7 cellular contexts compared by ENCODE assay signal in genomic region chr10:368107-368506, GRCh38.
DNase-seq lines count a peak whose midpoint lies in the region; ATAC-seq and TF ChIP-seq lines count a peak whose summit lies in the region.
"Not testable (repeated sequence)": the region's sequence is repeated elsewhere in the genome, so short reads cannot be mapped to it uniquely, and the experiment has no call there.

No MANE protein-coding gene starts in this region.

- H3K36me3 Mint-ChIP-seq in chondrocyte (ENCODE audit: low read depth), result peaks cover 24% of the 10 kb centered on the region
- H3K36me3 Mint-ChIP-seq in memory B cell, result not testable (repeated sequence)

- not testable (repeated sequence) for H3K18ac ChIP-seq in neuronal stem cell (ENCODE audit: low read length)
- H3K18ac ChIP-seq in trophoblast cell (ENCODE audit: low read length), result peak overlapping the region; percentile 93

- not testable (repeated sequence) for H3K9me3 ChIP-seq in DOHH2 (ENCODE audit: control insufficient read depth, insufficient read depth, low read length); OCI-LY1 (ENCODE audit: low read length); neuronal stem cell (replicated peaks in 1 of 2; ENCODE audit: control insufficient read depth in 2 of 2, insufficient read depth in 1 of 2, low read depth in 1 of 2, low read length in 2 of 2); trophoblast cell (ENCODE audit: insufficient read depth, low read depth, low read length); aorta (ENCODE audit: control insufficient read depth, low read length)

- H3F3A ChIP-seq in DOHH2 (ENCODE audit: control insufficient read depth, insufficient read depth), result peaks cover 13% of the 10 kb centered on the region
- H3F3A ChIP-seq in OCI-LY1 (ENCODE audit: insufficient read depth, low read length), result not testable (repeated sequence)

- WGBS in neuronal stem cell (ENCODE audit: extremely low coverage in 2 of 2, insufficient read length in 2 of 2, insufficient replicate concordance in 1 of 2), 2 donors, result no CpG with 5 or more reads among the region's 16 CpGs
- WGBS in trophoblast cell (ENCODE audit: extremely low coverage, insufficient coverage, insufficient read length), result no CpG with 5 or more reads among the region's 16 CpGs
- WGBS in aorta, 2 donors, result 67 to 70% methylated on average over 9 to 10 of the region's 16 CpGs

- not testable (repeated sequence) for TF ChIP-seq CTCF in DOHH2 (IDR thresholded peaks at IDR 0.05; ENCODE audit: low read depth, low read length, poor library complexity, severe bottlenecking); OCI-LY1 (IDR thresholded peaks at IDR 0.05; ENCODE audit: low read length); chondrocyte (IDR thresholded peaks at IDR 0.05)

- peak overlapping the region; percentile 16; the same call in 1 of the 2 replicates for H3K4me3 ChIP-seq in DOHH2 (ENCODE audit: low read length)
- H3K4me3 ChIP-seq in OCI-LY1 (ENCODE audit: low read depth, low read length, poor library complexity, severe bottlenecking); neuronal stem cell (ENCODE audit: low read length in 2 of 2); trophoblast cell (ENCODE audit: low read depth, low read length); aorta (ENCODE audit: low read length in 2 of 2): not testable (repeated sequence)

- not testable (repeated sequence) for H3K23ac ChIP-seq in neuronal stem cell (ENCODE audit: low read depth, low read length, poor library complexity); trophoblast cell (ENCODE audit: low read length)

- H3K36me3 ChIP-seq in DOHH2 (ENCODE audit: control insufficient read depth, low read length) (peaks cover 49% of the 10 kb centered on the region), OCI-LY1 (ENCODE audit: insufficient read depth, low read length) (peaks cover 85% of the 10 kb centered on the region), neuronal stem cell (replicated peaks in 1 of 2; ENCODE audit: control insufficient read depth in 2 of 2, insufficient read depth in 2 of 2, low read length in 2 of 2) (peaks cover 30 to 74% of the 10 kb centered on the region in 2 donors), trophoblast cell (ENCODE audit: control insufficient read depth in 1 of 2, insufficient read depth in 2 of 2, low read length in 2 of 2) (peaks cover 22% of the 10 kb centered on the region in 2 experiments)
- H3K36me3 ChIP-seq in aorta (ENCODE audit: control insufficient read depth in 1 of 2, insufficient read depth in 2 of 2, low read length in 1 of 2), result not testable (repeated sequence)

- H3K27ac ChIP-seq in DOHH2 (ENCODE audit: low read depth, low read length) (peak overlapping the region; percentile 76), OCI-LY1 (ENCODE audit: low read depth, low read length, poor library complexity, severe bottlenecking) (peak overlapping the region; percentile 98), trophoblast cell (ENCODE audit: low read depth, low read length) (peak overlapping the region; percentile 95), aorta (ENCODE audit: low read depth in 1 of 2, low read length in 2 of 2) (peak overlapping the region; percentile 7 to 81)
- H3K27ac ChIP-seq in neuronal stem cell (replicated peaks; ENCODE audit: low read length), result not testable (repeated sequence)

- H3K4me2 ChIP-seq in DOHH2 (ENCODE audit: low read length), result peak overlapping the region; percentile 43
- peak overlapping the region; percentile 12; the same call in 1 of the 2 replicates for H3K4me2 ChIP-seq in OCI-LY1 (ENCODE audit: low read length)
- H3K4me2 ChIP-seq in neuronal stem cell (ENCODE audit: insufficient read depth, low read length, poor library complexity, severe bottlenecking); trophoblast cell (ENCODE audit: low read length): not testable (repeated sequence)

- H2BK120ac ChIP-seq in neuronal stem cell (ENCODE audit: low read depth, low read length), result not testable (repeated sequence)
- H2BK120ac ChIP-seq in trophoblast cell (ENCODE audit: insufficient read depth, low read length, poor library complexity), result peak overlapping the region; percentile 87

- H4K91ac ChIP-seq in neuronal stem cell (ENCODE audit: low read depth, low read length, poor library complexity), result not testable (repeated sequence)
- peak overlapping the region; percentile 96 for H4K91ac ChIP-seq in trophoblast cell (ENCODE audit: low read depth, low read length)

- H3K4me1 ChIP-seq in DOHH2 (ENCODE audit: control insufficient read depth, low read length) (peaks cover 54% of the 10 kb centered on the region), OCI-LY1 (ENCODE audit: insufficient read depth, low read length, severe bottlenecking) (peaks cover 95% of the 10 kb centered on the region), trophoblast cell (ENCODE audit: control insufficient read depth in 1 of 2, insufficient read depth in 2 of 2, low read length in 2 of 2) (peaks cover 35 to 42% of the 10 kb centered on the region in 2 experiments)
- not testable (repeated sequence) for H3K4me1 ChIP-seq in neuronal stem cell (ENCODE audit: control insufficient read depth in 2 of 2, insufficient read depth in 1 of 2, low read depth in 1 of 2, low read length in 2 of 2); aorta (ENCODE audit: control insufficient read depth in 1 of 2, insufficient read depth in 2 of 2, low read length in 2 of 2)

- H3K9ac ChIP-seq in OCI-LY1 (ENCODE audit: low read length), result peak overlapping the region; percentile 46; the same call in 1 of the 2 replicates
- not testable (repeated sequence) for H3K9ac ChIP-seq in neuronal stem cell (ENCODE audit: low read depth, low read length, poor library complexity); trophoblast cell (ENCODE audit: low read length)

- ATAC-seq in memory B cell (ENCODE audit: low read depth), result peak; percentile 41
- not testable (repeated sequence) for ATAC-seq in aorta (ENCODE audit: low FRiP score)

- H4K20me1 ChIP-seq in DOHH2 (ENCODE audit: control insufficient read depth, insufficient read depth, low read depth, low read length); OCI-LY1 (ENCODE audit: insufficient read depth, low read length): not testable (repeated sequence)

- H2BK12ac ChIP-seq in neuronal stem cell (ENCODE audit: low read length), result not testable (repeated sequence)
- peak overlapping the region; percentile 59 for H2BK12ac ChIP-seq in trophoblast cell (ENCODE audit: low read length)

- peak overlapping the region; percentile 41 for H2BK15ac ChIP-seq in neuronal stem cell (ENCODE audit: low read length)

- H4K12ac ChIP-seq in trophoblast cell (ENCODE audit: low read depth, low read length), result peak overlapping the region; percentile 62

- peak overlapping the region; percentile 66 for H3K27ac Mint-ChIP-seq in chondrocyte (ENCODE audit: unreplicated experiment)
- not testable (repeated sequence) for H3K27ac Mint-ChIP-seq in memory B cell

- not testable (repeated sequence) for H3K9me2 ChIP-seq in DOHH2 (replicated peaks; ENCODE audit: control insufficient read depth, low read length); OCI-LY1 (ENCODE audit: low read depth, low read length)

- H3K79me2 ChIP-seq in DOHH2 (ENCODE audit: control insufficient read depth, low read length); OCI-LY1 (ENCODE audit: insufficient read depth, low read length): not testable (repeated sequence)
- peaks cover 25% of the 10 kb centered on the region for H3K79me2 ChIP-seq in trophoblast cell (ENCODE audit: control insufficient read depth, insufficient read depth, low read length, poor library complexity)

- H3K27me3 Mint-ChIP-seq in chondrocyte (ENCODE audit: low read depth); memory B cell: not testable (repeated sequence)

- H3K4ac ChIP-seq in neuronal stem cell (ENCODE audit: low read length), result not testable (repeated sequence)
- H3K4ac ChIP-seq in trophoblast cell (ENCODE audit: low read depth, low read length), result peak overlapping the region; percentile 31

- H2BK5ac ChIP-seq in neuronal stem cell (ENCODE audit: low read length), result not testable (repeated sequence)
- peak overlapping the region; percentile 67 for H2BK5ac ChIP-seq in trophoblast cell (ENCODE audit: low read depth, low read length, poor library complexity)

- H3K14ac ChIP-seq in neuronal stem cell (ENCODE audit: low read length) (peak overlapping the region; percentile 65), trophoblast cell (ENCODE audit: low read length) (peak overlapping the region; percentile 85)

- H3K79me1 ChIP-seq in neuronal stem cell (ENCODE audit: low read depth, low read length), result not testable (repeated sequence)
- peaks cover 42% of the 10 kb centered on the region for H3K79me1 ChIP-seq in trophoblast cell (ENCODE audit: low read length)

- DNase-seq in chondrocyte (ENCODE audit: low spot score); memory B cell (ENCODE audit: low spot score in 2 of 2); neuronal stem cell (ENCODE audit: low spot score); trophoblast cell: not testable (repeated sequence)
- peak in 1 of 2 donors; percentile 22 for DNase-seq in aorta

- H3K27me3 ChIP-seq in DOHH2 (ENCODE audit: control insufficient read depth, low read length); OCI-LY1 (ENCODE audit: insufficient read depth, low read length); neuronal stem cell (ENCODE audit: control insufficient read depth in 3 of 3, insufficient read depth in 3 of 3, low read depth in 1 of 3, low read length in 3 of 3); trophoblast cell (ENCODE audit: insufficient read depth, low read length); aorta (ENCODE audit: control insufficient read depth in 1 of 2, insufficient read depth in 2 of 2, low read length in 1 of 2): not testable (repeated sequence)

- not testable (repeated sequence) for H4K8ac ChIP-seq in neuronal stem cell (ENCODE audit: low read depth, low read length)
- peak overlapping the region; percentile 77 for H4K8ac ChIP-seq in trophoblast cell (ENCODE audit: low read depth, low read length)

- H2AK5ac ChIP-seq in neuronal stem cell (ENCODE audit: low read depth, low read length) (peak overlapping the region; percentile 77), trophoblast cell (ENCODE audit: low read length) (peak overlapping the region; percentile 25)

- H3K4me3 Mint-ChIP-seq in chondrocyte (ENCODE audit: unreplicated experiment); memory B cell: not testable (repeated sequence)

- peaks cover 64% of the 10 kb centered on the region for H3K4me1 Mint-ChIP-seq in chondrocyte (ENCODE audit: low read depth)
- H3K4me1 Mint-ChIP-seq in memory B cell, result not testable (repeated sequence)

- H2AFZ ChIP-seq in OCI-LY1 (ENCODE audit: low read length); neuronal stem cell (ENCODE audit: low read length): not testable (repeated sequence)
- peak overlapping the region; percentile 18 for H2AFZ ChIP-seq in trophoblast cell (ENCODE audit: insufficient read depth, low read length, poor library complexity)

- intact Hi-C loops in aorta (cut with DNase I), result not testable (repeated sequence)

- H3K9me3 Mint-ChIP-seq in chondrocyte (ENCODE audit: low read depth); memory B cell: not testable (repeated sequence)
